19 cellular contexts compared by ENCODE assay signal in the genomic region with DNA sequence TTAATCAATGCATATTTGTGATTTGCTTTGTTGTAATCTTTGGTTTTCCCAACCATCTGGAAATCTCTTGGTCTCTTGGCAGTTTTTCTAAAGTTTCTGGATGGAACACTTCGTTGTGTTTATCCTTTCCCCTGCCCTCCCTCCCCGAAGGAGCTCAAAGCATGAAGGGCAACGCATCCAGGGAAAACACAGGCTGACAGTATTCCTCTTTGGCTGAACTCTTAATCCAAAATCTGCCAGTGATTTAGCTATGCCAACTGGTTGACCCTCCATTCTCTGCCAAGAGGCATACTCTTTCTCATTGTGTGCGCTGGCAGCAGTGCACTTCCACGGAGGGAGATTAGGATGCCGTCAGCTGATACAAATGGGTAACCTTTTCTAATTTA.
"Had no signal": no experiment of that assay in that cellular context is flagged by ENCODE, and none has a peak within 500 bp of the region (broad histone marks: within the 10 kb centered on the region; RNA-seq: fewer than 3 reads in every experiment).

No MANE protein-coding gene starts in this region.

- H3K9me3 ChIP-seq: ascending aorta, left lung, SJCRH30, spleen, suprapubic skin, upper lobe of left lung had no signal

- H3K9me3 Mint-ChIP-seq: activated CD4-positive, alpha-beta memory T cell treated with anti-CD3 and anti-CD28 coated beads, Interleukin-2, amount 10 ng/mL, durations not matched to agents 7 days and 5 days; activated naive CD8-positive, alpha-beta T cell treated with anti-CD3 and anti-CD28 coated beads, Interleukin-2, amount 10 ng/mL, durations not matched to agents 7 days and 5 days; activated T-cell treated with anti-CD3 and anti-CD28 coated beads, Interleukin-2, amount 50 U/mL, for 72 hours; dendritic cell treated with granulocyte-macrophage colony-stimulating factor and Interleukin-4, amounts not matched to agents 40 ng/mL and 50 ng/mL, for 4 days; neural crest cell had no signal

- H3K27ac ChIP-seq: ascending aorta, cardiac muscle cell, left lung, parathyroid adenoma, SJCRH30, spleen, suprapubic skin, upper lobe of left lung had no signal

- H3K4me3 Mint-ChIP-seq: activated CD4-positive, alpha-beta memory T cell treated with anti-CD3 and anti-CD28 coated beads, Interleukin-2, amount 10 ng/mL, durations not matched to agents 7 days and 5 days; activated naive CD8-positive, alpha-beta T cell treated with anti-CD3 and anti-CD28 coated beads, Interleukin-2, amount 10 ng/mL, durations not matched to agents 7 days and 5 days; activated T-cell treated with anti-CD3 and anti-CD28 coated beads, Interleukin-2, amount 50 U/mL, for 72 hours; dendritic cell treated with granulocyte-macrophage colony-stimulating factor and Interleukin-4, amounts not matched to agents 40 ng/mL and 50 ng/mL, for 4 days; neural crest cell had no signal

- ATAC-seq: activated T-cell treated with anti-CD3 and anti-CD28 coated beads, Interleukin-2, amount 50 U/mL, for 72 hours; left lung had no signal

- H3K4me3 ChIP-seq: ascending aorta, cardiac muscle cell, left lung, SJCRH30, spleen, suprapubic skin, upper lobe of left lung had no signal

- H3K27me3 Mint-ChIP-seq: activated CD4-positive, alpha-beta memory T cell treated with anti-CD3 and anti-CD28 coated beads, Interleukin-2, amount 10 ng/mL, durations not matched to agents 7 days and 5 days; activated naive CD8-positive, alpha-beta T cell treated with anti-CD3 and anti-CD28 coated beads, Interleukin-2, amount 10 ng/mL, durations not matched to agents 7 days and 5 days; dendritic cell treated with granulocyte-macrophage colony-stimulating factor and Interleukin-4, amounts not matched to agents 40 ng/mL and 50 ng/mL, for 4 days had no signal

- DNase-seq: activated CD4-positive, alpha-beta memory T cell treated with anti-CD3 and anti-CD28 coated beads, Interleukin-2, amount 10 ng/mL, durations not matched to agents 7 days and 5 days; activated gamma-delta T cell treated with Interleukin-2 at 50 U/mL for 16 hours; activated naive CD8-positive, alpha-beta T cell treated with anti-CD3 and anti-CD28 coated beads, Interleukin-2, amount 10 ng/mL, durations not matched to agents 7 days and 5 days; activated T-cell treated with anti-CD3 and anti-CD28 coated beads, Interleukin-2, amount 50 U/mL, for 72 hours; left lung; mesendoderm; right cardiac atrium; SJCRH30; stimulated activated CD4-positive, alpha-beta T cell treated with anti-CD3 and anti-CD28 coated beads, Interleukin-2, amount 100 ng/mL, for 24 hours; stimulated activated naive CD4-positive, alpha-beta T cell; SW 1271; upper lobe of left lung had no signal

- H3K4me1 ChIP-seq: parathyroid adenoma, SJCRH30, suprapubic skin had no signal

- H3K27me3 ChIP-seq: ascending aorta, cardiac muscle cell, left lung, SJCRH30, spleen, suprapubic skin, upper lobe of left lung had no signal

- H3K27ac Mint-ChIP-seq: activated CD4-positive, alpha-beta memory T cell treated with anti-CD3 and anti-CD28 coated beads, Interleukin-2, amount 10 ng/mL, durations not matched to agents 7 days and 5 days; activated naive CD8-positive, alpha-beta T cell treated with anti-CD3 and anti-CD28 coated beads, Interleukin-2, amount 10 ng/mL, durations not matched to agents 7 days and 5 days; activated T-cell treated with anti-CD3 and anti-CD28 coated beads, Interleukin-2, amount 50 U/mL, for 72 hours; dendritic cell treated with granulocyte-macrophage colony-stimulating factor and Interleukin-4, amounts not matched to agents 40 ng/mL and 50 ng/mL, for 4 days had no signal
